ENCODE assay signal across 18 cellular contexts in genomic region chr13:40384976-40385857, GRCh38.
DNase-seq lines count a peak whose midpoint lies in the region; ATAC-seq, FAIRE-seq and TF ChIP-seq lines count a peak whose summit lies in the region.
"Had no signal": no experiment of that assay in that cellular context is flagged by ENCODE, and none has a peak within 500 bp of the region (broad histone marks: within the 10 kb centered on the region; RNA-seq: fewer than 3 reads in every experiment).

No MANE protein-coding gene starts in this region.

- no peaks in the 10 kb centered on the region for H3K27me3 ChIP-seq in CD4-positive, alpha-beta T cell (ENCODE audit: control insufficient read depth, insufficient read depth, low read length)
- H3K27me3 ChIP-seq in endothelial cell of umbilical vein (ENCODE audit: control insufficient read depth in 2 of 2, insufficient read depth in 2 of 2, low read length in 2 of 2): no peaks in the 10 kb centered on the region
- no peaks in the 10 kb centered on the region for H3K27me3 ChIP-seq in neural progenitor cell
- H3K27me3 ChIP-seq: gastrocnemius medialis, testis had no signal

- no peaks in the 10 kb centered on the region for H3K9me3 Mint-ChIP-seq in CD4-positive, alpha-beta T cell
- peaks cover 2% of the 10 kb centered on the region for H3K9me3 Mint-ChIP-seq in neural progenitor cell

- H3K9me1 ChIP-seq in endothelial cell of umbilical vein (replicated peaks; ENCODE audit: control insufficient read depth, extremely low read depth, insufficient read depth, low read length): no peaks in the 10 kb centered on the region

- intact Hi-C loops in CD4-positive, alpha-beta T cell (cut with DNase I, micrococcal nuclease): loop anchor here in 1 of 2 experiments (5.0 kb wide), 3 partner anchors 52 to 277 kb away; no protein-coding TSS in a partner anchor
- intact Hi-C loops in endothelial cell of umbilical vein (cut with micrococcal nuclease): no loop called here

- H3K4me3 ChIP-seq in HEK293 (ENCODE audit: low read depth, low read length) (no peak overlapping the region), endothelial cell of umbilical vein (replicated peaks in 1 of 3; ENCODE audit: insufficient read depth in 1 of 3, low read depth in 1 of 3, low read length in 3 of 3) (no peak overlapping the region), neural progenitor cell (no peak overlapping the region)
- H3K4me3 ChIP-seq: coronary artery, gastrocnemius medialis, testis had no signal

- peaks cover 13% of the 10 kb centered on the region for H3F3A ChIP-seq in neural progenitor cell (ENCODE audit: low read depth)

- H3K27ac ChIP-seq in CD4-positive, alpha-beta T cell (ENCODE audit: low read depth, low read length): no peak overlapping the region
- H3K27ac ChIP-seq in HEK293 (ENCODE audit: extremely low read depth, low read depth, low read length) (no peak overlapping the region), endothelial cell of umbilical vein (ENCODE audit: insufficient read depth, low read depth, low read length) (no peak overlapping the region), neural progenitor cell (no peak overlapping the region)
- H3K27ac ChIP-seq: coronary artery, gastrocnemius medialis, testis had no signal

- H3K4me1 ChIP-seq in HEK293 (ENCODE audit: control insufficient read depth, insufficient read depth, low read length) (no peaks in the 10 kb centered on the region), endothelial cell of umbilical vein (ENCODE audit: control insufficient read depth, extremely low read depth, insufficient read depth, low read length) (no peaks in the 10 kb centered on the region), neural progenitor cell (peaks cover 21% of the 10 kb centered on the region)
- H3K4me1 ChIP-seq: gastrocnemius medialis, testis had no signal

- no peaks in the 10 kb centered on the region for H3K27me3 Mint-ChIP-seq in CD4-positive, alpha-beta T cell
- peaks cover 4% of the 10 kb centered on the region for H3K27me3 Mint-ChIP-seq in neural progenitor cell (ENCODE audit: insufficient read depth, low read depth)

- TF ChIP-seq CTCF in CD4-positive, alpha-beta T cell (IDR thresholded peaks at IDR 0.05): no peak
- TF ChIP-seq CTCF in HEK293 (tag by site-specific recombination; IDR thresholded peaks at IDR 0.05) (no peak), endothelial cell of umbilical vein (IDR thresholded peaks at IDR 0.05; ENCODE audit: extremely low read depth in 1 of 2, insufficient read depth in 1 of 2, low read depth in 1 of 2, low read length in 2 of 2) (no peak), neural progenitor cell (IDR thresholded peaks at IDR 0.05) (no peak)

- ATAC-seq in CD4-positive, alpha-beta T cell (ENCODE audit: poor library complexity): no peak
- ATAC-seq: gastrocnemius medialis had no signal

- DNase-seq in CD4-positive, alpha-beta T cell: no peak
- DNase-seq in endothelial cell of umbilical vein (ENCODE audit: low read depth, low spot score): no peak
- no peak for DNase-seq in neural progenitor cell (ENCODE audit: low spot score)
- no peak for DNase-seq in NCI-H345 treated with DMSO at 0.1 percent for 48 hours (lab: John Stamatoyannopoulos, UW; ENCODE audit: unreplicated experiment)
- DNase-seq in SHP77 treated with DMSO at 0.1 percent for 48 hours (lab: John Stamatoyannopoulos, UW): no peak
- no peak for DNase-seq in NOMO-1 treated with dmso at 0.1 percent for 144 hours (lab: John Stamatoyannopoulos, UW; ENCODE audit: unreplicated experiment)
- DNase-seq in NCI-H1092 (lab: John Stamatoyannopoulos, UW): no peak
- DNase-seq: activated CD4-positive, alpha-beta T cell treated with anti-CD3 and anti-CD28 coated beads, Interleukin-2, amount 50 U/mL, for 1 hour; activated naive CD4-positive, alpha-beta T cell treated with anti-CD3 and anti-CD28 coated beads for 36 hours; gastrocnemius medialis; NCI-H1694 treated with DMSO at 0.1 percent for 48 hours; NCI-H446 treated with DMSO at 0.1 percent for 48 hours; Right ventricle myocardium superior; testis had no signal

- no peaks in the 10 kb centered on the region for H3K36me3 Mint-ChIP-seq in CD4-positive, alpha-beta T cell (ENCODE audit: low read depth)
- H3K36me3 Mint-ChIP-seq in neural progenitor cell: no peaks in the 10 kb centered on the region
- H3K36me3 Mint-ChIP-seq: brain had no signal

- peaks cover 47% of the 10 kb centered on the region for H3K4me1 Mint-ChIP-seq in CD4-positive, alpha-beta T cell (ENCODE audit: low read depth)
- H3K4me1 Mint-ChIP-seq in neural progenitor cell: peaks cover 44% of the 10 kb centered on the region

- dilution Hi-C loops in endothelial cell of umbilical vein (cut with MboI; ENCODE audit: extremely low pct_ligation_motif_present, low sequenced_read_pairs): no loop called here

- H4K20me1 ChIP-seq in endothelial cell of umbilical vein (replicated peaks; ENCODE audit: control insufficient read depth, extremely low read depth, insufficient read depth, low read length) (no peaks in the 10 kb centered on the region), neural progenitor cell (ENCODE audit: low read depth) (no peaks in the 10 kb centered on the region)

- FAIRE-seq in endothelial cell of umbilical vein (lab: Jason Lieb, UNC): no peak

- POLR2A ChIA-PET in CD4-positive, alpha-beta T cell (lab: Charles Lee): interaction anchor here (0.7 kb wide), 1 partner anchor 177 kb away, joined by 3 read pairs; no protein-coding TSS in a partner anchor
- POLR2A ChIA-PET in HEK293 (lab: Yijun Ruan, JAX) (no interaction called here), endothelial cell of umbilical vein (lab: Charles Lee) (no interaction called here)

- H2AFZ ChIP-seq in endothelial cell of umbilical vein (ENCODE audit: low read depth, low read length): peak overlapping the region; percentile 10
- peak overlapping the region; percentile 7 for H2AFZ ChIP-seq in neural progenitor cell (replicated peaks)

- TF ChIP-seq POLR2A in endothelial cell of umbilical vein (IDR thresholded peaks at IDR 0.05; ENCODE audit: low read depth, low read length): no peak

- no peak overlapping the region for H3K4me3 Mint-ChIP-seq in CD4-positive, alpha-beta T cell
- no peak overlapping the region for H3K4me3 Mint-ChIP-seq in neural progenitor cell
- H3K4me3 Mint-ChIP-seq: activated naive CD4-positive, alpha-beta T cell treated with anti-CD3 and anti-CD28 coated beads for 36 hours; neural crest cell had no signal

- CTCF ChIA-PET in CD4-positive, alpha-beta T cell (lab: Charles Lee): no interaction called here
- CTCF ChIA-PET in HEK293 (lab: Yijun Ruan, JAX) (interaction anchor here (0.5 to 0.7 kb wide), 2 partner anchors 230 to 732 kb away, joined by 3 read pairs; no protein-coding TSS in a partner anchor), endothelial cell of umbilical vein (lab: Charles Lee) (no interaction called here)

- H3K27ac Mint-ChIP-seq in CD4-positive, alpha-beta T cell: peak overlapping the region; percentile 13
- no peak overlapping the region for H3K27ac Mint-ChIP-seq in neural progenitor cell
- H3K27ac Mint-ChIP-seq: activated naive CD4-positive, alpha-beta T cell treated with anti-CD3 and anti-CD28 coated beads for 36 hours had no signal

- H3K9ac ChIP-seq in endothelial cell of umbilical vein (replicated peaks; ENCODE audit: extremely low read depth, insufficient read depth, low read length) (no peak overlapping the region), neural progenitor cell (no peak overlapping the region)

- no TSS peak for BruUV-seq in endothelial cell of umbilical vein (replicated peaks; lab: Mats Ljungman, UMichigan)

- H3K79me2 ChIP-seq in endothelial cell of umbilical vein (ENCODE audit: control insufficient read depth, insufficient read depth, low read length): no peaks in the 10 kb centered on the region
- H3K79me2 ChIP-seq in neural progenitor cell (ENCODE audit: low read depth): no peaks in the 10 kb centered on the region

- H3K36me3 ChIP-seq in HEK293 (ENCODE audit: control insufficient read depth in 2 of 2, insufficient read depth in 1 of 2, low read length in 2 of 2): no peaks in the 10 kb centered on the region
- H3K36me3 ChIP-seq in endothelial cell of umbilical vein (ENCODE audit: control insufficient read depth in 2 of 2, extremely low read depth in 1 of 2, insufficient read depth in 2 of 2, low read length in 2 of 2): no peaks in the 10 kb centered on the region
- no peaks in the 10 kb centered on the region for H3K36me3 ChIP-seq in neural progenitor cell
- H3K36me3 ChIP-seq: gastrocnemius medialis had no signal

- H3K9me3 ChIP-seq in CD4-positive, alpha-beta T cell (ENCODE audit: control insufficient read depth, low read length): no peaks in the 10 kb centered on the region
- H3K9me3 ChIP-seq in HEK293 (ENCODE audit: control insufficient read depth, insufficient read depth, low read depth, low read length): no peaks in the 10 kb centered on the region
- H3K9me3 ChIP-seq in endothelial cell of umbilical vein (replicated peaks; ENCODE audit: control insufficient read depth, insufficient read depth, low read length): no peaks in the 10 kb centered on the region
- no peaks in the 10 kb centered on the region for H3K9me3 ChIP-seq in neural progenitor cell (ENCODE audit: low read depth)
- H3K9me3 ChIP-seq: gastrocnemius medialis, testis had no signal

- H3K4me2 ChIP-seq in endothelial cell of umbilical vein (ENCODE audit: insufficient read depth, low read length) (no peak overlapping the region), neural progenitor cell (no peak overlapping the region)

TF ChIP-seq in HEK293, 187 proteins besides CTCF, POLR2A, EP300 and RAD21 (continues in another document):
- TF ChIP-seq ZNF670 (tag by site-specific recombination; IDR thresholded peaks at IDR 0.05; ENCODE audit: low read depth) (no peak), PRDM1 (tag by site-specific recombination; IDR thresholded peaks at IDR 0.05) (peak; percentile 17; the same call in 1 of the 2 replicates), ZNF747 (tag by site-specific recombination; IDR thresholded peaks at IDR 0.05) (no peak), SCRT1 (tag by site-specific recombination; IDR thresholded peaks at IDR 0.05; ENCODE audit: borderline replicate concordance) (no peak)

TF ChIP-seq in endothelial cell of umbilical vein, 7 proteins besides CTCF, POLR2A, EP300 and RAD21:
- TF ChIP-seq, protein P1, sequence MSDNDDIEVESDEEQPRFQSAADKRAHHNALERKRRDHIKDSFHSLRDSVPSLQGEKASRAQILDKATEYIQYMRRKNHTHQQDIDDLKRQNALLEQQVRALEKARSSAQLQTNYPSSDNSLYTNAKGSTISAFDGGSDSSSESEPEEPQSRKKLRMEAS (IDR thresholded peaks at IDR 0.05; ENCODE audit: insufficient read depth, insufficient read length): no peak
- TF ChIP-seq EZH2 (IDR thresholded peaks at IDR 0.05; ENCODE audit: borderline replicate concordance, low read depth, low read length, severe bottlenecking) (no peak), POLR2AphosphoS5 (IDR thresholded peaks at IDR 0.05; ENCODE audit: insufficient read depth, low read depth, low read length) (no peak), MYC (IDR thresholded peaks at IDR 0.05; ENCODE audit: low read depth, low read length) (no peak), FOS (IDR thresholded peaks at IDR 0.05; ENCODE audit: borderline replicate concordance, insufficient read depth, low read length) (no peak), GATA2 (IDR thresholded peaks at IDR 0.05; ENCODE audit: insufficient read depth, insufficient read length, low read depth, low read length) (no peak), JUN (IDR thresholded peaks at IDR 0.05; ENCODE audit: borderline replicate concordance, insufficient read depth, insufficient read length, low read depth) (no peak)
TF ChIP-seq in endothelial cell of umbilical vein: peak in this region for 0.
